Comparison of ENCODE assay signal across 9 cellular contexts in the genomic region with DNA sequence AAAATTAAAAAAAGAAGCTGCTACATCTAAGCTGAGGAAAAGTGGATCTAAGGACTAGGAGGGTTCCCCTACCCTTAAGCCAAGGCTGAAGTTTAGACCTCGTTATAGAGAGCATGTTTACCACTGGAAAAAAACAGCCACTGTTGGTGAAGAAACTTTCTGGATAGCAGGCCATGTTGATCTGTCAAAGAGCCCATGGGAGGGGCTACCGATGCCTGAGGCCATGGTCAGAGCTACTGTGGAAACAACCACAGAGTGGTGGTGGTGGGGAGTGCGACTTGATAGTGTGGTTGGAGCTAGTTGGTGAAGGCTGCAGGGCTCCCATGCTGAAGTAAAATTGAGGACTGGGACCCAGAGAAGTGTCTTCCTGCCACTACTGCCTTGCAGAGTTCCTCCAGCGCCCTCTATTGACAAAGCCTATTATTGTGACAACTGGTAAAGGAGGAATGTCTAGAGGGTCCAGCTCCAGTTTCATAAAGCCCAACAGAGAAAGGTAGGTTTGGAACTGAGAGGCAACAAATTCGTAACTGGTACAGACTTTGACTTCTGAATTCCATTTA. TPM values are rescaled to one million over a fixed set of nuclear protein-coding genes. Genes with fewer than 3 reads are reported as not detected.
A peak's percentile ranks its signal among the peaks of the same experiment; 100 is the strongest.
DNase-seq lines count a peak whose midpoint lies in the region; FAIRE-seq and TF ChIP-seq lines count a peak whose summit lies in the region.
"Had no signal": no experiment of that assay in that cellular context is flagged by ENCODE, and none has a peak within 500 bp of the region (broad histone marks: within the 10 kb centered on the region; RNA-seq: fewer than 3 reads in every experiment).

No MANE protein-coding gene starts in this region.

- H3K4me3 Mint-ChIP-seq in astrocyte (ENCODE audit: unreplicated experiment), result no peak overlapping the region

- POLR2A ChIA-PET in HEK293 (lab: Yijun Ruan, JAX), result interaction anchor here (0.7 kb wide), 1 partner anchor 80 kb away, joined by 4 read pairs; no protein-coding TSS in a partner anchor

- no peaks in the 10 kb centered on the region for H3K27me3 ChIP-seq in astrocyte (ENCODE audit: insufficient read depth, low read length)

- no peak overlapping the region for H2AFZ ChIP-seq in astrocyte (ENCODE audit: low read depth, low read length)

- H3K79me2 ChIP-seq in astrocyte (ENCODE audit: insufficient read depth, low read length), result no peaks in the 10 kb centered on the region

- H3K4me2 ChIP-seq in astrocyte (ENCODE audit: low read length), result no peak overlapping the region

- no peak overlapping the region for H3K27ac ChIP-seq in HEK293 (ENCODE audit: extremely low read depth, low read depth, low read length)
- no peak overlapping the region for H3K27ac ChIP-seq in astrocyte (ENCODE audit: low read depth, low read length)

- no peak for TF ChIP-seq POLR2A in GM12891 (IDR thresholded peaks at IDR 0.05; ENCODE audit: low read depth, low read length)

- H3K36me3 ChIP-seq in HEK293 (ENCODE audit: control insufficient read depth in 2 of 2, insufficient read depth in 1 of 2, low read length in 2 of 2) (no peaks in the 10 kb centered on the region), astrocyte (ENCODE audit: insufficient read depth, low read length) (no peaks in the 10 kb centered on the region)

- FAIRE-seq in astrocyte (lab: Jason Lieb, UNC) (no peak), GM12891 (lab: Jason Lieb, UNC) (no peak)

- H3K4me3 ChIP-seq in HEK293 (ENCODE audit: low read depth, low read length) (no peak overlapping the region), astrocyte (ENCODE audit: insufficient read depth, low read depth, low read length) (no peak overlapping the region)

- no peaks in the 10 kb centered on the region for H3K9me3 Mint-ChIP-seq in astrocyte (ENCODE audit: unreplicated experiment)

- peaks cover 2% of the 10 kb centered on the region for H3K27me3 Mint-ChIP-seq in astrocyte (ENCODE audit: low read depth, unreplicated experiment)

- TF ChIP-seq CTCF in HEK293 (tag by site-specific recombination; IDR thresholded peaks at IDR 0.05) (0 out of 2 replicates have a peak, but pooled peaks have one; percentile 14), astrocyte (IDR thresholded peaks at IDR 0.05; ENCODE audit: insufficient read depth, low read depth, low read length) (peak; percentile 5)

- no peaks in the 10 kb centered on the region for H4K20me1 ChIP-seq in astrocyte (ENCODE audit: insufficient read depth, low read length)

- DNase-seq in DMS53 treated with DMSO at 0.1 percent for 48 hours (lab: John Stamatoyannopoulos, UW; ENCODE audit: unreplicated experiment) (peak; percentile 33), NCI-H69 (lab: John Stamatoyannopoulos, UW) (peak; percentile 83), astrocyte (ENCODE audit: low read depth) (no peak), kidney glomerular epithelial cell (lab: John Stamatoyannopoulos, UW) (peak; percentile 17), inferior parietal cortex (ENCODE audit: extremely low spot score) (no peak), GM12891 (ENCODE audit: insufficient read length, low spot score) (no peak)
- no peak for DNase-seq in stimulated activated naive CD4-positive, alpha-beta T cell (lab: John Stamatoyannopoulos, UW)

- no peaks in the 10 kb centered on the region for H3K4me1 Mint-ChIP-seq in astrocyte (ENCODE audit: low read depth, unreplicated experiment)

- H3K9ac ChIP-seq in astrocyte (ENCODE audit: low read length), result no peak overlapping the region

- H3K36me3 Mint-ChIP-seq in astrocyte (ENCODE audit: low read depth, unreplicated experiment), result no peaks in the 10 kb centered on the region

- CTCF ChIA-PET in HEK293 (lab: Yijun Ruan, JAX), result interaction anchor here (0.6 to 2.5 kb wide), 49 partner anchors 8 to 638 kb away, joined by 3 to 23 read pairs (median 4); a partner anchor contains a TSS

- no peak overlapping the region for H3K27ac Mint-ChIP-seq in astrocyte (ENCODE audit: unreplicated experiment)

- H3K9me3 ChIP-seq in HEK293 (ENCODE audit: control insufficient read depth, insufficient read depth, low read depth, low read length), result no peaks in the 10 kb centered on the region; the same call in none of the 2 replicates
- H3K9me3 ChIP-seq in astrocyte (ENCODE audit: insufficient read depth, low read depth, low read length), result no peaks in the 10 kb centered on the region

- H3K4me1 ChIP-seq in HEK293 (ENCODE audit: control insufficient read depth, insufficient read depth, low read length) (no peaks in the 10 kb centered on the region), astrocyte (ENCODE audit: insufficient read depth, low read length) (no peaks in the 10 kb centered on the region)

TF ChIP-seq in HEK293, 187 proteins besides CTCF, POLR2A, EP300 and RAD21 (continues in another document):
- TF ChIP-seq ZNF660 (tag by site-specific recombination; IDR thresholded peaks at IDR 0.05) (peak; percentile 39; the same call in 1 of the 2 replicates), SETDB1 (IDR thresholded peaks at IDR 0.05; ENCODE audit: insufficient read length, low read length) (peak; percentile 38), ZNF404 (tag by site-specific recombination; IDR thresholded peaks at IDR 0.05) (no peak), ZIC2 (tag by site-specific recombination; IDR thresholded peaks at IDR 0.05) (no peak)
- TF ChIP-seq, protein P1, sequence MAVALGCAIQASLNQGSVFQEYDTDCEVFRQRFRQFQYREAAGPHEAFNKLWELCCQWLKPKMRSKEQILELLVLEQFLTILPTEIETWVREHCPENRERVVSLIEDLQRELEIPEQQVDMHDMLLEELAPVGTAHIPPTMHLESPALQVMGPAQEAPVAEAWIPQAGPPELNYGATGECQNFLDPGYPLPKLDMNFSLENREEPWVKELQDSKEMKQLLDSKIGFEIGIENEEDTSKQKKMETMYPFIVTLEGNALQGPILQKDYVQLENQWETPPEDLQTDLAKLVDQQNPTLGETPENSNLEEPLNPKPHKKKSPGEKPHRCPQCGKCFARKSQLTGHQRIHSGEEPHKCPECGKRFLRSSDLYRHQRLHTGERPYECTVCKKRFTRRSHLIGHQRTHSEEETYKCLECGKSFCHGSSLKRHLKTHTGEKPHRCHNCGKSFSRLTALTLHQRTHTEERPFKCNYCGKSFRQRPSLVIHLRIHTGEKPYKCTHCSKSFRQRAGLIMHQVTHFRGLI (tag by site-specific recombination; IDR thresholded peaks at IDR 0.05), result peak; percentile 79
- TF ChIP-seq, protein P2, sequence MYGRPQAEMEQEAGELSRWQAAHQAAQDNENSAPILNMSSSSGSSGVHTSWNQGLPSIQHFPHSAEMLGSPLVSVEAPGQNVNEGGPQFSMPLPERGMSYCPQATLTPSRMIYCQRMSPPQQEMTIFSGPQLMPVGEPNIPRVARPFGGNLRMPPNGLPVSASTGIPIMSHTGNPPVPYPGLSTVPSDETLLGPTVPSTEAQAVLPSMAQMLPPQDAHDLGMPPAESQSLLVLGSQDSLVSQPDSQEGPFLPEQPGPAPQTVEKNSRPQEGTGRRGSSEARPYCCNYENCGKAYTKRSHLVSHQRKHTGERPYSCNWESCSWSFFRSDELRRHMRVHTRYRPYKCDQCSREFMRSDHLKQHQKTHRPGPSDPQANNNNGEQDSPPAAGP (tag by site-specific recombination; IDR thresholded peaks at IDR 0.05), result no peak

TF ChIP-seq in GM12891, 5 proteins besides CTCF, POLR2A, EP300 and RAD21:
- TF ChIP-seq PAX5 (IDR thresholded peaks at IDR 0.05; ENCODE audit: insufficient read depth, low read length, severe bottlenecking) (no peak), POLR2AphosphoS5 (IDR thresholded peaks at IDR 0.05; ENCODE audit: low read depth, low read length) (no peak), TAF1 (IDR thresholded peaks at IDR 0.05; ENCODE audit: low read depth, low read length) (no peak), SPI1 (IDR thresholded peaks at IDR 0.05; ENCODE audit: low read depth, low read length) (no peak), POU2F2 (IDR thresholded peaks at IDR 0.05; ENCODE audit: low read depth, low read length) (no peak)
TF ChIP-seq in GM12891: peak in this region for 0.

RNA-seq across cellular contexts. Expression of a gene that starts 12.7 kb away (rescaled TPM):
- 0.14 and 0.41 TPM in 2 replicates for total RNA-seq in astrocyte
- polyA plus RNA-seq in GM12891 (2012; ENCODE audit: low read depth, missing spikeins), result 0.05 TPM
- polyA plus RNA-seq: neural cell had no signal

Comparison
In these comparisons a context has a peak if more than half of its experiments do, and no peak if none do; other contexts are left out.
1. DNase-seq: peak in DMS53 treated with DMSO at 0.1 percent for 48 hours (single experiment), NCI-H69 (single experiment) and kidney glomerular epithelial cell (single experiment); none in astrocyte (single experiment), inferior parietal cortex (single experiment), GM12891 (single experiment) and stimulated activated naive CD4-positive, alpha-beta T cell (0 of 6).